ENCODE assay signal across 11 cellular contexts in genomic region chr20:22921595-22922421, GRCh38.
DNase-seq lines count a peak whose midpoint lies in the region; ATAC-seq and TF ChIP-seq lines count a peak whose summit lies in the region.
"Had no signal": no experiment of that assay in that cellular context is flagged by ENCODE, and none has a peak within 500 bp of the region (broad histone marks: within the 10 kb centered on the region; RNA-seq: fewer than 3 reads in every experiment).

No MANE protein-coding gene starts in this region.

- H4K20me1 ChIP-seq in SK-N-SH (ENCODE audit: insufficient read depth), result no peaks in the 10 kb centered on the region

- 10% methylated on average over 7 of the region's 7 CpGs for WGBS in SK-N-SH (ENCODE audit: low lambda C conversion rate)

- TF ChIP-seq CTCF in SK-N-SH (IDR thresholded peaks at IDR 0.05), result no peak
- TF ChIP-seq CTCF in upper lobe of right lung (IDR thresholded peaks at IDR 0.05), result no peak

- no peaks in the 10 kb centered on the region for H3K36me3 ChIP-seq in SK-N-SH (replicated peaks in 1 of 2; ENCODE audit: control insufficient read depth in 1 of 2, insufficient read depth in 2 of 2, low read length in 1 of 2)
- H3K36me3 ChIP-seq in upper lobe of right lung, result no peaks in the 10 kb centered on the region

- POLR2A ChIA-PET in SK-N-SH (lab: Yijun Ruan, JAX), result no interaction called here

- no peak overlapping the region for H3K4me3 Mint-ChIP-seq in activated CD4-positive, alpha-beta T cell treated with anti-CD3 and anti-CD28 coated beads, Interleukin-2, amount 10 ng/mL, durations not matched to agents 24 days and 14 days

- no peaks in the 10 kb centered on the region for H3K36me3 Mint-ChIP-seq in activated CD4-positive, alpha-beta T cell treated with anti-CD3 and anti-CD28 coated beads, Interleukin-2, amount 10 ng/mL, durations not matched to agents 24 days and 14 days (ENCODE audit: low read depth)

- H3K9me3 Mint-ChIP-seq in activated CD4-positive, alpha-beta T cell treated with anti-CD3 and anti-CD28 coated beads, Interleukin-2, amount 10 ng/mL, durations not matched to agents 24 days and 14 days, result peaks cover 3% of the 10 kb centered on the region

- H3K9ac ChIP-seq in SK-N-SH, result no peak overlapping the region

- H3K4me1 Mint-ChIP-seq in activated CD4-positive, alpha-beta T cell treated with anti-CD3 and anti-CD28 coated beads, Interleukin-2, amount 10 ng/mL, durations not matched to agents 24 days and 14 days, result peaks cover 8% of the 10 kb centered on the region

- ATAC-seq in upper lobe of right lung, result peak; percentile 43
- no peak for ATAC-seq in HG02610 (IDR thresholded peaks at IDR 0.05; ENCODE audit: unreplicated experiment)
- no peak for ATAC-seq in HG03439 (IDR thresholded peaks at IDR 0.05; ENCODE audit: unreplicated experiment)

- H3F3A ChIP-seq in SK-N-SH (replicated peaks; ENCODE audit: insufficient read depth), result no peaks in the 10 kb centered on the region

- H3K9me2 ChIP-seq in SK-N-SH, result no peaks in the 10 kb centered on the region

- no peak overlapping the region for H2AFZ ChIP-seq in SK-N-SH (ENCODE audit: low read depth)

- peaks cover 4% of the 10 kb centered on the region for H3K27me3 Mint-ChIP-seq in activated CD4-positive, alpha-beta T cell treated with anti-CD3 and anti-CD28 coated beads, Interleukin-2, amount 10 ng/mL, durations not matched to agents 24 days and 14 days

- intact Hi-C loops in activated CD4-positive, alpha-beta T cell treated with anti-CD3 and anti-CD28 coated beads, Interleukin-2, amount 10 ng/mL, durations not matched to agents 24 days and 14 days (cut with micrococcal nuclease), result no loop called here
- intact Hi-C loops in upper lobe of right lung (cut with DNase I), result no loop called here

- TF ChIP-seq RAD21 in SK-N-SH (IDR thresholded peaks at IDR 0.05; ENCODE audit: low read length), result no peak

- H3K4me3 ChIP-seq in SK-N-SH (ENCODE audit: low read depth in 2 of 2, low read length in 1 of 2) (peak overlapping the region in 1 of 2 experiments; percentile 13; a peak in 1 of 4 replicates), upper lobe of right lung (no peak overlapping the region)
- H3K4me3 ChIP-seq: SK-N-MC had no signal

- H3K27ac Mint-ChIP-seq in activated CD4-positive, alpha-beta T cell treated with anti-CD3 and anti-CD28 coated beads, Interleukin-2, amount 10 ng/mL, durations not matched to agents 24 days and 14 days, result peak overlapping the region; percentile 31

- DNase-seq in activated CD4-positive, alpha-beta T cell treated with anti-CD3 and anti-CD28 coated beads, Interleukin-2, amount 10 ng/mL, durations not matched to agents 24 days and 14 days, result peak; percentile 24
- no peak for DNase-seq in activated CD4-positive, alpha-beta T cell treated with anti-CD3 and anti-CD28 coated beads for 1 hour
- DNase-seq in SK-N-SH (no peak), fibroblast of peridontal ligament (ENCODE audit: extremely low read depth) (peak; percentile 60), upper lobe of right lung (no peak), NCI-H510A (lab: John Stamatoyannopoulos, UW) (no peak)
- DNase-seq: midbrain had no signal

- TF ChIP-seq EP300 in SK-N-SH (IDR thresholded peaks at IDR 0.05; ENCODE audit: borderline replicate concordance in 1 of 2, low read depth in 1 of 2, low read length in 1 of 2), result peak in 1 of 2 experiments; percentile 43; a peak in 1 of 4 replicates

- H3K27ac ChIP-seq in SK-N-SH (ENCODE audit: low read depth in 2 of 2, low read length in 1 of 2) (no peak overlapping the region), upper lobe of right lung (no peak overlapping the region)
- H3K27ac ChIP-seq: 22Rv1, SK-N-MC had no signal

- H3K79me2 ChIP-seq in SK-N-SH (ENCODE audit: insufficient read depth), result no peaks in the 10 kb centered on the region

- peak overlapping the region; percentile 25; the same call in 1 of the 2 replicates for H3K4me2 ChIP-seq in SK-N-SH

- no peaks in the 10 kb centered on the region for H3K9me3 ChIP-seq in SK-N-SH
- H3K9me3 ChIP-seq in upper lobe of right lung, result no peaks in the 10 kb centered on the region

- CTCF ChIA-PET in SK-N-SH (lab: Yijun Ruan, JAX), result no interaction called here

- peaks cover 5% of the 10 kb centered on the region for H3K27me3 ChIP-seq in SK-N-SH (ENCODE audit: insufficient read depth)
- no peaks in the 10 kb centered on the region for H3K27me3 ChIP-seq in upper lobe of right lung

- H3K4me1 ChIP-seq in SK-N-SH (ENCODE audit: control insufficient read depth in 1 of 2, insufficient read depth in 2 of 2, low read depth in 1 of 2, low read length in 1 of 2) (0 out of 4 replicates have a peak, but pooled peaks cover 0 to 6% of the 10 kb centered on the region in 2 experiments), upper lobe of right lung (peaks cover 4% of the 10 kb centered on the region)

TF ChIP-seq in SK-N-SH, 30 proteins besides CTCF, POLR2A, EP300 and RAD21:
- 0 out of 2 replicates have a peak, but pooled peaks have one; percentile 15 for TF ChIP-seq POLR2AphosphoS5 (IDR thresholded peaks at IDR 0.05; ENCODE audit: low read depth, low read length)
- TF ChIP-seq NFIC (IDR thresholded peaks at IDR 0.05; ENCODE audit: borderline replicate concordance), result peak; percentile 26; the same call in 1 of the 2 replicates
- TF ChIP-seq, protein P1, sequence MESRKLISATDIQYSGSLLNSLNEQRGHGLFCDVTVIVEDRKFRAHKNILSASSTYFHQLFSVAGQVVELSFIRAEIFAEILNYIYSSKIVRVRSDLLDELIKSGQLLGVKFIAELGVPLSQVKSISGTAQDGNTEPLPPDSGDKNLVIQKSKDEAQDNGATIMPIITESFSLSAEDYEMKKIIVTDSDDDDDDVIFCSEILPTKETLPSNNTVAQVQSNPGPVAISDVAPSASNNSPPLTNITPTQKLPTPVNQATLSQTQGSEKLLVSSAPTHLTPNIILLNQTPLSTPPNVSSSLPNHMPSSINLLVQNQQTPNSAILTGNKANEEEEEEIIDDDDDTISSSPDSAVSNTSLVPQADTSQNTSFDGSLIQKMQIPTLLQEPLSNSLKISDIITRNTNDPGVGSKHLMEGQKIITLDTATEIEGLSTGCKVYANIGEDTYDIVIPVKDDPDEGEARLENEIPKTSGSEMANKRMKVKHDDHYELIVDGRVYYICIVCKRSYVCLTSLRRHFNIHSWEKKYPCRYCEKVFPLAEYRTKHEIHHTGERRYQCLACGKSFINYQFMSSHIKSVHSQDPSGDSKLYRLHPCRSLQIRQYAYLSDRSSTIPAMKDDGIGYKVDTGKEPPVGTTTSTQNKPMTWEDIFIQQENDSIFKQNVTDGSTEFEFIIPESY (IDR thresholded peaks at IDR 0.05; ENCODE audit: borderline replicate concordance, low read depth), result no peak
- peak; percentile 45; the same call in 1 of the 2 replicates for TF ChIP-seq TEAD4 (IDR thresholded peaks at IDR 0.05; ENCODE audit: borderline replicate concordance, insufficient read depth)
- no peak for TF ChIP-seq GABPA (IDR thresholded peaks at IDR 0.05; ENCODE audit: low read depth)
- peak; percentile 75 for TF ChIP-seq PBX3 (IDR thresholded peaks at IDR 0.05)
- peak; percentile 58; the same call in 1 of the 2 replicates for TF ChIP-seq FOSL2 (IDR thresholded peaks at IDR 0.05; ENCODE audit: borderline replicate concordance, low read depth)
- TF ChIP-seq, protein P2, sequence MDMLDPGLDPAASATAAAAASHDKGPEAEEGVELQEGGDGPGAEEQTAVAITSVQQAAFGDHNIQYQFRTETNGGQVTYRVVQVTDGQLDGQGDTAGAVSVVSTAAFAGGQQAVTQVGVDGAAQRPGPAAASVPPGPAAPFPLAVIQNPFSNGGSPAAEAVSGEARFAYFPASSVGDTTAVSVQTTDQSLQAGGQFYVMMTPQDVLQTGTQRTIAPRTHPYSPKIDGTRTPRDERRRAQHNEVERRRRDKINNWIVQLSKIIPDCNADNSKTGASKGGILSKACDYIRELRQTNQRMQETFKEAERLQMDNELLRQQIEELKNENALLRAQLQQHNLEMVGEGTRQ (IDR thresholded peaks at IDR 0.05; ENCODE audit: borderline replicate concordance, low read depth, low read length), result no peak
- peak; percentile 74 for TF ChIP-seq JUND (IDR thresholded peaks at IDR 0.05)
- TF ChIP-seq TCF12 (IDR thresholded peaks at IDR 0.05), result peak; percentile 77

Comparison
In these comparisons a context has a peak if more than half of its experiments do, and no peak if none do; other contexts are left out.
1. DNase-seq: peak in activated CD4-positive, alpha-beta T cell treated with anti-CD3 and anti-CD28 coated beads, Interleukin-2, amount 10 ng/mL, durations not matched to agents 24 days and 14 days (single experiment) and fibroblast of peridontal ligament (single experiment); none in activated CD4-positive, alpha-beta T cell treated with anti-CD3 and anti-CD28 coated beads for 1 hour (single experiment), SK-N-SH (single experiment), upper lobe of right lung (single experiment) and NCI-H510A (single experiment).